In genomic region chrX:56530011-56530410, GRCh38 we compare ENCODE assay signal across 40 cellular contexts.
"Had no signal": no experiment of that assay in that cellular context is flagged by ENCODE, and none has a peak within 500 bp of the region (broad histone marks: within the 10 kb centered on the region; RNA-seq: fewer than 3 reads in every experiment).

No MANE protein-coding gene starts in this region.

- DNase-seq: activated effector memory CD4-positive, alpha-beta T cell treated with anti-CD3 and anti-CD28 coated beads, Interleukin-2, amount 50 U/mL, for 16 hours; activated effector memory CD4-positive, alpha-beta T cell treated with Interleukin-2 at 50 U/mL for 16 hours; activated gamma-delta T cell; activated gamma-delta T cell treated with Interleukin-2 at 50 U/mL for 16 hours; activated naive CD4-positive, alpha-beta T cell; activated naive CD4-positive, alpha-beta T cell treated with anti-CD3 and anti-CD28 coated beads for 36 hours; activated naive CD4-positive, alpha-beta T cell treated with anti-CD3 and anti-CD28 coated beads, Interleukin-2, amount 10 ng/mL, durations not matched to agents 7 days and 5 days; activated naive CD4-positive, alpha-beta T cell treated with anti-CD3 and anti-CD28 coated beads, Interleukin-2, amount 50 U/mL, for 16 hours; activated naive CD4-positive, alpha-beta T cell treated with Interleukin-2 at 50 U/mL for 16 hours; activated naive CD8-positive, alpha-beta T cell treated with anti-CD3 and anti-CD28 coated beads for 36 hours; activated naive CD8-positive, alpha-beta T cell treated with anti-CD3 and anti-CD28 coated beads, Interleukin-2, amount 10 ng/mL, durations not matched to agents 7 days and 5 days; activated naive CD8-positive, alpha-beta T cell treated with anti-CD3 and anti-CD28 coated beads, Interleukin-2, amount 50 U/mL, for 24 hours; activated T-cell treated with anti-CD3 and anti-CD28 coated beads for 4 hours; activated T-cell treated with anti-CD3 and anti-CD28 coated beads, Interleukin-2, amount 50 U/mL, for 1 hour; activated T-cell treated with anti-CD3 and anti-CD28 coated beads, Interleukin-2, amount 50 U/mL, for 24 hours; activated T-cell treated with anti-CD3 and anti-CD28 coated beads, Interleukin-2, amount 50 U/mL, for 4 hours; activated T-cell treated with anti-CD3 and anti-CD28 coated beads, Interleukin-2, amount 50 U/mL, for 48 hours; activated T-cell treated with anti-CD3 and anti-CD28 coated beads, Interleukin-2, amount 50 U/mL, for 72 hours; adrenal gland; amniotic stem cell; amygdala; anterior cingulate cortex; aorta; body of pancreas; brain microvascular endothelial cell; caudate nucleus; central memory CD4-positive, alpha-beta T cell; cerebellar nuclear complex had no signal

- H3K9me3 ChIP-seq: adrenal gland, ascending aorta, body of pancreas had no signal

- H3K4me3 ChIP-seq: adrenal gland, ascending aorta, body of pancreas, breast epithelium, cardiac muscle cell had no signal

- H3K9me3 Mint-ChIP-seq: activated naive CD4-positive, alpha-beta T cell treated with anti-CD3 and anti-CD28 coated beads, Interleukin-2, amount 50 U/mL, for 24 hours; activated naive CD8-positive, alpha-beta T cell treated with anti-CD3 and anti-CD28 coated beads, Interleukin-2, amount 10 ng/mL, durations not matched to agents 7 days and 5 days; activated naive CD8-positive, alpha-beta T cell treated with anti-CD3 and anti-CD28 coated beads, Interleukin-2, amount 50 U/mL, for 24 hours; activated T-cell treated with anti-CD3 and anti-CD28 coated beads, Interleukin-2, amount 50 U/mL, for 24 hours; activated T-helper 2 cell treated with anti-CD3 and anti-CD28 coated beads, Interferon-gamma antibody, Interleukin-2, Interleukin-4, amounts not matched to agents 10 μg/mL and 5 μg/mL and 100 μg/mL, durations not matched to agents 14 hours and 24 hours and 36 hours; central memory CD8-positive, alpha-beta T cell had no signal

- H3K36me3 Mint-ChIP-seq: activated naive CD4-positive, alpha-beta T cell treated with anti-CD3 and anti-CD28 coated beads, Interleukin-2, amount 10 ng/mL, durations not matched to agents 7 days and 5 days; brain had no signal

- H3K27ac Mint-ChIP-seq: activated naive CD4-positive, alpha-beta T cell treated with anti-CD3 and anti-CD28 coated beads for 36 hours; activated naive CD4-positive, alpha-beta T cell treated with anti-CD3 and anti-CD28 coated beads, Interleukin-2, amount 10 ng/mL, durations not matched to agents 7 days and 5 days; activated naive CD4-positive, alpha-beta T cell treated with anti-CD3 and anti-CD28 coated beads, Interleukin-2, amount 50 U/mL, for 24 hours; activated naive CD4-positive, alpha-beta T cell treated with anti-CD3 and anti-CD28 coated beads, Interleukin-2, amount 50 U/mL, for 72 hours; activated naive CD8-positive, alpha-beta T cell; activated naive CD8-positive, alpha-beta T cell treated with anti-CD3 and anti-CD28 coated beads for 36 hours; activated naive CD8-positive, alpha-beta T cell treated with anti-CD3 and anti-CD28 coated beads, Interleukin-2, amount 10 ng/mL, durations not matched to agents 7 days and 5 days; activated naive CD8-positive, alpha-beta T cell treated with anti-CD3 and anti-CD28 coated beads, Interleukin-2, amount 50 U/mL, for 24 hours; activated T-cell treated with anti-CD3 and anti-CD28 coated beads, Interleukin-2, amount 50 U/mL, for 24 hours; activated T-cell treated with anti-CD3 and anti-CD28 coated beads, Interleukin-2, amount 50 U/mL, for 72 hours; activated T-helper 1 cell treated with anti-CD3 and anti-CD28 coated beads, Interleukin-12 subunit alpha, Interleukin-12 subunit beta, Interleukin-2, Interleukin-4 antibody, amounts not matched to agents 30 ng/mL and 10 ng/mL and 1 ng/mL, durations not matched to agents 14 hours and 24 hours and 36 hours; activated T-helper 17 cell treated with anti-CD3 and anti-CD28 coated beads, Interleukin-2, amount 50 U/mL, for 72 hours; activated T-helper 2 cell treated with anti-CD3 and anti-CD28 coated beads, Interferon-gamma antibody, Interleukin-2, Interleukin-4, amounts not matched to agents 10 μg/mL and 5 μg/mL and 100 μg/mL, durations not matched to agents 14 hours and 24 hours and 36 hours; brain had no signal

- FAIRE-seq: bronchial epithelial cell had no signal

- H3K27me3 Mint-ChIP-seq: activated naive CD4-positive, alpha-beta T cell treated with anti-CD3 and anti-CD28 coated beads, Interleukin-2, amount 10 ng/mL, durations not matched to agents 7 days and 5 days; activated naive CD4-positive, alpha-beta T cell treated with anti-CD3 and anti-CD28 coated beads, Interleukin-2, amount 50 U/mL, for 24 hours; activated naive CD8-positive, alpha-beta T cell; activated naive CD8-positive, alpha-beta T cell treated with anti-CD3 and anti-CD28 coated beads for 36 hours; activated naive CD8-positive, alpha-beta T cell treated with anti-CD3 and anti-CD28 coated beads, Interleukin-2, amount 10 ng/mL, durations not matched to agents 7 days and 5 days; activated naive CD8-positive, alpha-beta T cell treated with anti-CD3 and anti-CD28 coated beads, Interleukin-2, amount 50 U/mL, for 24 hours; activated T-helper 17 cell treated with anti-CD3 and anti-CD28 coated beads, Interleukin-2, amount 50 U/mL, for 72 hours had no signal

- H3K27ac ChIP-seq: adrenal gland, ascending aorta, body of pancreas, brain microvascular endothelial cell, breast epithelium, cardiac muscle cell had no signal

- H3K36me3 ChIP-seq: adrenal gland, ascending aorta, brain microvascular endothelial cell, breast epithelium, cardiac muscle cell had no signal

- H3K4me3 Mint-ChIP-seq: activated naive CD4-positive, alpha-beta T cell treated with anti-CD3 and anti-CD28 coated beads for 36 hours; activated naive CD4-positive, alpha-beta T cell treated with anti-CD3 and anti-CD28 coated beads, Interleukin-2, amount 10 ng/mL, durations not matched to agents 7 days and 5 days; activated naive CD4-positive, alpha-beta T cell treated with anti-CD3 and anti-CD28 coated beads, Interleukin-2, amount 50 U/mL, for 24 hours; activated naive CD8-positive, alpha-beta T cell; activated naive CD8-positive, alpha-beta T cell treated with anti-CD3 and anti-CD28 coated beads for 36 hours; activated naive CD8-positive, alpha-beta T cell treated with anti-CD3 and anti-CD28 coated beads, Interleukin-2, amount 10 ng/mL, durations not matched to agents 7 days and 5 days; activated naive CD8-positive, alpha-beta T cell treated with anti-CD3 and anti-CD28 coated beads, Interleukin-2, amount 50 U/mL, for 24 hours; activated T-cell treated with anti-CD3 and anti-CD28 coated beads, Interleukin-2, amount 50 U/mL, for 24 hours; activated T-cell treated with anti-CD3 and anti-CD28 coated beads, Interleukin-2, amount 50 U/mL, for 4 hours; activated T-cell treated with anti-CD3 and anti-CD28 coated beads, Interleukin-2, amount 50 U/mL, for 72 hours; activated T-helper 1 cell treated with anti-CD3 and anti-CD28 coated beads, Interleukin-12 subunit alpha, Interleukin-12 subunit beta, Interleukin-2, Interleukin-4 antibody, amounts not matched to agents 30 ng/mL and 10 ng/mL and 1 ng/mL, durations not matched to agents 14 hours and 24 hours and 36 hours; activated T-helper 17 cell treated with anti-CD3 and anti-CD28 coated beads, Interleukin-2, amount 50 U/mL, for 72 hours; brain; central memory CD8-positive, alpha-beta T cell had no signal

- H3K4me1 ChIP-seq: adrenal gland, ascending aorta, body of pancreas, breast epithelium had no signal

- ATAC-seq: activated naive CD4-positive, alpha-beta T cell treated with anti-CD3 and anti-CD28 coated beads, Interleukin-2, amount 50 U/mL, for 72 hours; activated naive CD8-positive, alpha-beta T cell treated with anti-CD3 and anti-CD28 coated beads, Interleukin-2, amount 50 U/mL, for 24 hours; activated T-cell treated with anti-CD3 and anti-CD28 coated beads, Interleukin-2, amount 50 U/mL, for 4 hours; activated T-cell treated with anti-CD3 and anti-CD28 coated beads, Interleukin-2, amount 50 U/mL, for 72 hours; activated T-helper 17 cell treated with anti-CD3 and anti-CD28 coated beads, Interleukin-2, amount 50 U/mL, for 72 hours; body of pancreas had no signal

- H3K4me1 Mint-ChIP-seq: activated naive CD4-positive, alpha-beta T cell treated with anti-CD3 and anti-CD28 coated beads, Interleukin-2, amount 10 ng/mL, durations not matched to agents 7 days and 5 days; activated naive CD4-positive, alpha-beta T cell treated with anti-CD3 and anti-CD28 coated beads, Interleukin-2, amount 50 U/mL, for 24 hours; activated naive CD8-positive, alpha-beta T cell treated with anti-CD3 and anti-CD28 coated beads for 36 hours; activated naive CD8-positive, alpha-beta T cell treated with anti-CD3 and anti-CD28 coated beads, Interleukin-2, amount 10 ng/mL, durations not matched to agents 7 days and 5 days; activated naive CD8-positive, alpha-beta T cell treated with anti-CD3 and anti-CD28 coated beads, Interleukin-2, amount 50 U/mL, for 24 hours; activated T-helper 17 cell treated with anti-CD3 and anti-CD28 coated beads, Interleukin-2, amount 50 U/mL, for 72 hours; brain; central memory CD8-positive, alpha-beta T cell had no signal

- H3K27me3 ChIP-seq: ascending aorta, body of pancreas, brain microvascular endothelial cell, cardiac muscle cell had no signal
